In the genomic region with DNA sequence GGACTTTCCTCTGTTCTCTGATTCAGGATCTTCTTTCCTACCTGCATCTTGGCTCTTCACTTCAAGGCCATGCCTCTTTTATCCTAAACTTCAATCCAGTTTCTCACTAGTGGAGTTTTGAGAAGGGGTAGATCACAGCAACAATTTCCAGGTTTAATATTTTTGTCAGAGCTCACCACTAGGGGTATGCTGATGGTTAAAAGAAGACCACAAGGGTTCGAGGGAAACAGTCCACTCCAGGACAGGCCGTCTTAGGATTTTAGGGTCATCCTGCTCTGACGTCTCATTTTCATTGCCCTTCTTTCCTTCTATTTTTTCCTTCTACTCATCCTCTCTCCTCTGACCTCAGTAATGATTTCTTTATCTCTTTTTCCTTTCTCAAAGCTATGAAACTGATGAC, we compare ENCODE assay signal across 23 cellular contexts. TPM values are rescaled to one million over a fixed set of nuclear protein-coding genes. Genes with fewer than 3 reads are reported as not detected.
A peak's percentile ranks its signal among the peaks of the same experiment; 100 is the strongest.
DNase-seq lines count a peak whose midpoint lies in the region; ATAC-seq, FAIRE-seq and TF ChIP-seq lines count a peak whose summit lies in the region.
"Had no signal": no experiment of that assay in that cellular context is flagged by ENCODE, and none has a peak within 500 bp of the region (broad histone marks: within the 10 kb centered on the region; RNA-seq: fewer than 3 reads in every experiment).

No MANE protein-coding gene starts in this region.

- no peak overlapping the region for H3K9ac ChIP-seq in OCI-LY3 (ENCODE audit: low read length)

- intact Hi-C loops in cardiac septum (cut with DNase I), result no loop called here
- intact Hi-C loops in activated CD4-positive, alpha-beta memory T cell treated with anti-CD3 and anti-CD28 coated beads for 36 hours (cut with micrococcal nuclease), result loop anchor here (10.0 kb wide), 1 partner anchor 86 kb away; no protein-coding TSS in a partner anchor
- intact Hi-C loops in pancreas (cut with DNase I), result no loop called here
- intact Hi-C loops in posterior vena cava (cut with DNase I), result no loop called here

- TF ChIP-seq CTCF in cardiac muscle cell (IDR thresholded peaks at IDR 0.05; ENCODE audit: low read depth, low read length), result no peak
- TF ChIP-seq CTCF in OCI-LY3 (IDR thresholded peaks at IDR 0.05; ENCODE audit: low read depth, low read length), result peak; percentile 6; the same call in 1 of the 2 replicates
- peak; percentile 10 for TF ChIP-seq CTCF in choroid plexus epithelial cell (conservative IDR thresholded peaks at IDR 0.05; ENCODE audit: low read depth, low read length)
- TF ChIP-seq CTCF in pancreas (IDR thresholded peaks at IDR 0.05), result no peak

- H3K4me1 ChIP-seq in cardiac muscle cell (ENCODE audit: low read depth), result peaks cover 30% of the 10 kb centered on the region
- H3K4me1 ChIP-seq in OCI-LY3 (ENCODE audit: low read length), result peaks cover 28% of the 10 kb centered on the region
- no peaks in the 10 kb centered on the region for H3K4me1 ChIP-seq in pancreas
- H3K4me1 ChIP-seq: Peyer's patch, stomach, upper lobe of right lung had no signal

- no peaks in the 10 kb centered on the region for H3K9me3 Mint-ChIP-seq in activated CD4-positive, alpha-beta memory T cell treated with anti-CD3 and anti-CD28 coated beads for 36 hours
- H3K9me3 Mint-ChIP-seq: activated naive CD4-positive, alpha-beta T cell treated with anti-CD3 and anti-CD28 coated beads, Interleukin-2, amount 50 U/mL, for 72 hours; activated T-cell treated with anti-CD3 and anti-CD28 coated beads, Interleukin-2, amount 50 U/mL, for 24 hours; effector memory CD8-positive, alpha-beta T cell; nephron progenitor cell had no signal

- no peak overlapping the region for H3K27ac Mint-ChIP-seq in activated CD4-positive, alpha-beta memory T cell treated with anti-CD3 and anti-CD28 coated beads for 36 hours
- H3K27ac Mint-ChIP-seq: activated T-cell treated with anti-CD3 and anti-CD28 coated beads, Interleukin-2, amount 50 U/mL, for 24 hours; nephron progenitor cell had no signal

- no peak overlapping the region for H3K4me2 ChIP-seq in OCI-LY3 (ENCODE audit: low read length)

- H3K4me1 Mint-ChIP-seq in activated CD4-positive, alpha-beta memory T cell treated with anti-CD3 and anti-CD28 coated beads for 36 hours (ENCODE audit: low read depth), result peaks cover 18% of the 10 kb centered on the region

- no peak overlapping the region for H3K4me3 Mint-ChIP-seq in activated CD4-positive, alpha-beta memory T cell treated with anti-CD3 and anti-CD28 coated beads for 36 hours
- H3K4me3 Mint-ChIP-seq: activated T-cell treated with anti-CD3 and anti-CD28 coated beads, Interleukin-2, amount 50 U/mL, for 24 hours; effector memory CD8-positive, alpha-beta T cell; nephron progenitor cell had no signal

- CTCF ChIA-PET in activated CD4-positive, alpha-beta memory T cell treated with anti-CD3 and anti-CD28 coated beads for 36 hours (lab: Charles Lee), result no interaction called here

- H3K9me3 ChIP-seq in cardiac muscle cell (ENCODE audit: low read depth) (no peaks in the 10 kb centered on the region), OCI-LY3 (ENCODE audit: insufficient read depth, low read length) (no peaks in the 10 kb centered on the region), pancreas (no peaks in the 10 kb centered on the region)
- H3K9me3 ChIP-seq: Peyer's patch, stomach, upper lobe of right lung had no signal

- H3K27me3 Mint-ChIP-seq in activated CD4-positive, alpha-beta memory T cell treated with anti-CD3 and anti-CD28 coated beads for 36 hours, result no peaks in the 10 kb centered on the region
- H3K27me3 Mint-ChIP-seq: activated T-cell treated with anti-CD3 and anti-CD28 coated beads, Interleukin-2, amount 50 U/mL, for 24 hours had no signal

- H3K79me2 ChIP-seq in OCI-LY3 (ENCODE audit: low read length), result no peaks in the 10 kb centered on the region

- no peaks in the 10 kb centered on the region for H4K20me1 ChIP-seq in OCI-LY3 (ENCODE audit: insufficient read depth, low read length)

- H3K36me3 Mint-ChIP-seq in activated CD4-positive, alpha-beta memory T cell treated with anti-CD3 and anti-CD28 coated beads for 36 hours, result no peaks in the 10 kb centered on the region

- ATAC-seq in pancreas, result no peak
- ATAC-seq: effector memory CD8-positive, alpha-beta T cell; upper lobe of right lung had no signal

- H3K36me3 ChIP-seq in cardiac muscle cell (no peaks in the 10 kb centered on the region), OCI-LY3 (replicated peaks; ENCODE audit: low read depth, low read length) (no peaks in the 10 kb centered on the region), pancreas (no peaks in the 10 kb centered on the region)
- H3K36me3 ChIP-seq: Peyer's patch, stomach, upper lobe of right lung had no signal

- no peak overlapping the region for H2AFZ ChIP-seq in OCI-LY3 (ENCODE audit: low read depth, low read length)

- H3K4me3 ChIP-seq in cardiac muscle cell (no peak overlapping the region), OCI-LY3 (ENCODE audit: low read length) (no peak overlapping the region), choroid plexus epithelial cell (ENCODE audit: low read depth, low read length) (no peak overlapping the region), pancreas (no peak overlapping the region)
- H3K4me3 ChIP-seq: Peyer's patch, SK-N-MC, stomach, upper lobe of right lung had no signal

- 55 to 76% methylated on average over 3 of the region's 3 CpGs for WGBS in pancreas, 2 donors

- DNase-seq in cardiac muscle cell (ENCODE audit: low read depth in 1 of 2, low spot score in 1 of 2) (no peak), cardiac septum (ENCODE audit: low spot score) (no peak), choroid plexus epithelial cell (ENCODE audit: low read depth) (no peak), pancreas (no peak), NCI-H1417 treated with DMSO at 0.1 percent for 48 hours (lab: John Stamatoyannopoulos, UW) (no peak), posterior vena cava (ENCODE audit: low spot score) (no peak)
- DNase-seq in activated CD4-positive, alpha-beta memory T cell treated with anti-CD3 and anti-CD28 coated beads for 36 hours, result no peak
- DNase-seq: ACHN; activated T-cell treated with anti-CD3 and anti-CD28 coated beads, Interleukin-2, amount 50 U/mL, for 24 hours; effector memory CD8-positive, alpha-beta T cell; hippocampal formation; mesendoderm; NCI-H526 treated with DMSO at 0.1 percent for 48 hours; nephron progenitor cell; Peyer's patch; stomach; upper lobe of right lung had no signal

- POLR2A ChIA-PET in activated CD4-positive, alpha-beta memory T cell treated with anti-CD3 and anti-CD28 coated beads for 36 hours (lab: Charles Lee), result no interaction called here

- peak overlapping the region; percentile 73 for H3K27ac ChIP-seq in cardiac muscle cell
- no peak overlapping the region for H3K27ac ChIP-seq in OCI-LY3 (ENCODE audit: low read length)
- no peak overlapping the region for H3K27ac ChIP-seq in pancreas
- H3K27ac ChIP-seq: stomach, upper lobe of right lung had no signal

- H3K27me3 ChIP-seq in cardiac muscle cell (no peaks in the 10 kb centered on the region), OCI-LY3 (ENCODE audit: low read depth, low read length) (0 out of 2 replicates have a peak, but pooled peaks cover 3% of the 10 kb centered on the region), pancreas (no peaks in the 10 kb centered on the region)
- H3K27me3 ChIP-seq: Peyer's patch, stomach, upper lobe of right lung had no signal

- no peak for FAIRE-seq in pancreas (lab: Jason Lieb, UNC)
- FAIRE-seq: keratinocyte had no signal

RNA-seq across cellular contexts. Expression of gene STAG3, which starts 11.3 kb away (rescaled TPM):
- total RNA-seq in cardiac muscle cell, result 1.6 and 2.0 TPM in 2 replicates
- 5.8 and 6.8 TPM in 2 replicates for polyA plus RNA-seq in cardiac muscle cell
- total RNA-seq in cardiac septum, result 0.43 TPM
- 10 to 100 TPM; 20.8 to 20.9 TPM for total RNA-seq in activated CD4-positive, alpha-beta memory T cell treated with anti-CD3 and anti-CD28 coated beads for 36 hours
- total RNA-seq in pancreas, result 1 to 10 TPM in 2 of 6 donors, under 1 TPM in 4; 0.19 to 1.2 (median 0.94) TPM
- polyA plus RNA-seq in pancreas, result under 1 TPM; 0.99 TPM
- total RNA-seq in posterior vena cava, result 1 to 10 TPM in 1 of 2 donors, under 1 TPM in 1; 0.52 to 1.2 TPM
- total RNA-seq: renal cortical epithelial cell had no signal

RNA-seq across cellular contexts. Expression of gene GPC2, which starts 11.9 kb away (rescaled TPM):
- 37.4 and 47.9 TPM in 2 replicates for total RNA-seq in cardiac muscle cell
- polyA plus RNA-seq in cardiac muscle cell, result 29.8 and 32.1 TPM in 2 replicates
- total RNA-seq in cardiac septum, result 0.92 TPM
- 1 to 10 TPM; 4.8 to 5.5 TPM for total RNA-seq in activated CD4-positive, alpha-beta memory T cell treated with anti-CD3 and anti-CD28 coated beads for 36 hours
- total RNA-seq in pancreas, result 1 to 10 TPM in 1 of 6 donors, under 1 TPM in 5; 0.12 to 2.5 (median 0.51) TPM
- under 1 TPM; 0.59 to 0.68 TPM for polyA plus RNA-seq in pancreas
- total RNA-seq in posterior vena cava, result 1 to 10 TPM in 1 of 2 donors, under 1 TPM in 1; 0.81 to 1.2 TPM

RNA-seq across cellular contexts. Expression of gene GAL3ST4, which starts 20.6 kb away (rescaled TPM):
- total RNA-seq in cardiac muscle cell (2.0 and 5.0 TPM in 2 replicates), cardiac septum (1.5 TPM), pancreas (1 to 10 TPM in 2 of 6 donors, under 1 TPM in 4; 0.28 to 8.9 (median 0.69) TPM), posterior vena cava (10 to 100 TPM in 1 of 2 donors, 1 to 10 TPM in 1; 6.2 to 11.2 TPM)
- polyA plus RNA-seq in cardiac muscle cell (3.8 and 5.0 TPM in 2 replicates), pancreas (under 1 TPM; 0.45 to 0.65 TPM)
- 1 to 10 TPM; 2.4 to 2.8 TPM for total RNA-seq in activated CD4-positive, alpha-beta memory T cell treated with anti-CD3 and anti-CD28 coated beads for 36 hours

RNA-seq across cellular contexts. Expression of gene TRAPPC14, which starts 30.5 kb away (rescaled TPM):
- total RNA-seq in cardiac muscle cell (14.2 and 22.7 TPM in 2 replicates), cardiac septum (11.4 TPM), pancreas (10 to 100 TPM in 2 of 6 donors, 1 to 10 TPM in 4; 5.1 to 15.7 (median 8.8) TPM), posterior vena cava (10 to 100 TPM; 11.2 to 13.3 TPM)
- polyA plus RNA-seq in cardiac muscle cell (10.4 and 25.0 TPM in 2 replicates), pancreas (10 to 100 TPM; 32.1 to 34.6 TPM)
- total RNA-seq in activated CD4-positive, alpha-beta memory T cell treated with anti-CD3 and anti-CD28 coated beads for 36 hours, result 10 to 100 TPM; 17.9 to 19.7 TPM

RNA-seq across cellular contexts. Expression of gene PVRIG, which starts 30.7 kb away (rescaled TPM):
- total RNA-seq in cardiac muscle cell, result 0.15 TPM in 1 of 2 replicates, not detected in the other
- 0.67 and 2.3 TPM in 2 replicates for polyA plus RNA-seq in cardiac muscle cell
- not detected for total RNA-seq in cardiac septum
- 10 to 100 TPM; 21.0 to 21.2 TPM for total RNA-seq in activated CD4-positive, alpha-beta memory T cell treated with anti-CD3 and anti-CD28 coated beads for 36 hours
- under 1 TPM in 2 of 6 donors, not detected in 4; 0.22 to 0.34 TPM for total RNA-seq in pancreas
- polyA plus RNA-seq in pancreas, result under 1 TPM in 1 of 2 donors, not detected in 1; 0.09 TPM
- total RNA-seq in posterior vena cava, result under 1 TPM; 0.42 to 0.67 TPM
- total RNA-seq: Daoy, renal cortical epithelial cell had no signal

Comparison
In these comparisons a context has a peak if more than half of its experiments do, and no peak if none do; other contexts are left out.
1. CTCF ChIP-seq: peak in OCI-LY3 (single experiment) and choroid plexus epithelial cell (single experiment); none in cardiac muscle cell (single experiment) and pancreas (0 of 4).